In the genomic region with DNA sequence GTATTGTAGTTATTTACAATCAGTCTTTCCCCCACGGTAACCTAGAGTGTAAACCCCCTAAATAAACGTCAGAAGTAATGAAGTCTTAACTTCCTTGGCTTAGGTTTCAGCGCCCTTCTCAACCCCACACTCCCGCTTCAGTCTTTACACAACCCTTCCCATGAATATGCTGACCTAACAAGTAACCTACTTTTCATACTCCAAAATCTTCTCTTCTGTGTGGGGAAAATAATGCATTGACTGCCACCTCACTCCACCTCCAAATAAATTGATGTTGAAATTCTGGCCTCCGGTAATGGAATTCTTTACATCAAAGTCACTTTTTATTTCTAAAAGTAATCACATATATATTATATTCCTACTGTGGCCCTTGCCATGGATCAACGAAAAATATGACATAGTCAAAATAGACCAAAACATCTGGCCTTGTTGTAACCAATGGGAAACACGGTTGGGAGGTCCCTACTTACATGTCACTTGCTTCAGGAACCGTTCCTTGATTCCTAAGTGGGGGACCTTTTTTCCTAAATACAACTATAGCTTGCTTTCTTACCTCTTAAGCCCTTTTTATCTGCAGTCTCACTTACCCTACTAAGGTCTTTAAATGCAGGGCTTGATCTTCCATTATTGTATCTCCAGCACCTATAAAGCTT, we compare ENCODE assay signal across 8 cellular contexts. TPM values are rescaled to one million over a fixed set of nuclear protein-coding genes. Genes with fewer than 3 reads are reported as not detected.
A peak's percentile ranks its signal among the peaks of the same experiment; 100 is the strongest.
DNase-seq lines count a peak whose midpoint lies in the region; ATAC-seq and TF ChIP-seq lines count a peak whose summit lies in the region.

No MANE protein-coding gene starts in this region.

- H3K4me3 ChIP-seq in AG04449 (ENCODE audit: low read depth, low read length) (peak overlapping the region; percentile 84), HCT116 (replicated peaks in 1 of 2; ENCODE audit: low read depth in 1 of 2, low read length in 2 of 2) (peak overlapping the region; percentile 82 to 91), kidney epithelial cell (ENCODE audit: low read depth, low read length) (peak overlapping the region; percentile 99), uterus (peak overlapping the region; percentile 76 to 94)

- no peak for ATAC-seq in HCT116
- ATAC-seq in GM18511 (IDR thresholded peaks at IDR 0.05; ENCODE audit: unreplicated experiment): no peak

- no peaks in the 10 kb centered on the region for H3K9me3 Mint-ChIP-seq in activated T-helper 1 cell treated with anti-CD3 and anti-CD28 coated beads, Interleukin-12 subunit alpha, Interleukin-12 subunit beta, Interleukin-2, Interleukin-4 antibody, amounts not matched to agents 30 ng/mL and 10 ng/mL and 1 ng/mL, durations not matched to agents 14 hours and 24 hours and 36 hours

- peaks cover 73% of the 10 kb centered on the region for H3K4me1 Mint-ChIP-seq in activated T-helper 1 cell treated with anti-CD3 and anti-CD28 coated beads, Interleukin-12 subunit alpha, Interleukin-12 subunit beta, Interleukin-2, Interleukin-4 antibody, amounts not matched to agents 30 ng/mL and 10 ng/mL and 1 ng/mL, durations not matched to agents 14 hours and 24 hours and 36 hours (ENCODE audit: low read depth)

- no peak for TF ChIP-seq POLR2A in HCT116 (IDR thresholded peaks at IDR 0.05; ENCODE audit: borderline replicate concordance, extremely low read depth, insufficient read depth, insufficient read length)
- no peak for TF ChIP-seq POLR2A in uterus (IDR thresholded peaks at IDR 0.05)

- peak overlapping the region; percentile 78 for H3K27ac Mint-ChIP-seq in activated T-helper 1 cell treated with anti-CD3 and anti-CD28 coated beads, Interleukin-12 subunit alpha, Interleukin-12 subunit beta, Interleukin-2, Interleukin-4 antibody, amounts not matched to agents 30 ng/mL and 10 ng/mL and 1 ng/mL, durations not matched to agents 14 hours and 24 hours and 36 hours

- H2AFZ ChIP-seq in HCT116 (ENCODE audit: low read depth, low read length, poor library complexity, severe bottlenecking): no peak overlapping the region

- H4K20me1 ChIP-seq in HCT116 (ENCODE audit: insufficient read depth): no peaks in the 10 kb centered on the region; the same call in 1 of the 2 replicates

- peaks cover 2% of the 10 kb centered on the region for H3K36me3 Mint-ChIP-seq in activated T-helper 1 cell treated with anti-CD3 and anti-CD28 coated beads, Interleukin-12 subunit alpha, Interleukin-12 subunit beta, Interleukin-2, Interleukin-4 antibody, amounts not matched to agents 30 ng/mL and 10 ng/mL and 1 ng/mL, durations not matched to agents 14 hours and 24 hours and 36 hours (ENCODE audit: low read depth)

- peak overlapping the region; percentile 83 for H3K9ac ChIP-seq in HCT116 (ENCODE audit: low read length)

- no peaks in the 10 kb centered on the region for H3K36me3 ChIP-seq in HCT116 (ENCODE audit: control insufficient read depth in 1 of 2, insufficient read depth in 2 of 2, low read length in 2 of 2)
- no peaks in the 10 kb centered on the region for H3K36me3 ChIP-seq in kidney epithelial cell (ENCODE audit: control insufficient read depth, insufficient read depth, low read length)
- H3K36me3 ChIP-seq in uterus: no peaks in the 10 kb centered on the region

- peak overlapping the region; percentile 95 for H3K27ac ChIP-seq in HCT116 (ENCODE audit: low read depth, low read length)
- peak overlapping the region in 1 of 2 donors; percentile 95 for H3K27ac ChIP-seq in uterus

- RAD21 ChIA-PET in HCT116 (lab: Charles Lee; ENCODE audit: low non-redundant PET in 1 of 2, low total read pairs in 2 of 2, uncharacterized antibody in 2 of 2, unreplicated experiment in 2 of 2): no interaction called here

- intact Hi-C loops in HCT116 (cut with micrococcal nuclease): loop anchor here (5.0 kb wide), 1 partner anchor 122 kb away; a partner anchor contains a TSS
- intact Hi-C loops in activated T-helper 1 cell treated with anti-CD3 and anti-CD28 coated beads, Interleukin-12 subunit alpha, Interleukin-12 subunit beta, Interleukin-2, Interleukin-4 antibody, amounts not matched to agents 30 ng/mL and 10 ng/mL and 1 ng/mL, durations not matched to agents 14 hours and 24 hours and 36 hours (cut with micrococcal nuclease): loop anchor here (2.0 to 10.0 kb wide), 3 partner anchors 36 to 1592 kb away; a partner anchor contains a TSS
- intact Hi-C loops in uterus (cut with DNase I; ENCODE audit: low total_unique reads): no loop called here

- peak overlapping the region; percentile 86 for H3K4me3 Mint-ChIP-seq in activated T-helper 1 cell treated with anti-CD3 and anti-CD28 coated beads, Interleukin-12 subunit alpha, Interleukin-12 subunit beta, Interleukin-2, Interleukin-4 antibody, amounts not matched to agents 30 ng/mL and 10 ng/mL and 1 ng/mL, durations not matched to agents 14 hours and 24 hours and 36 hours

- no peak for TF ChIP-seq CTCF in AG04449 (IDR thresholded peaks at IDR 0.05; ENCODE audit: insufficient read depth, low read length, missing control alignments)
- no peak for TF ChIP-seq CTCF in HCT116 (IDR thresholded peaks at IDR 0.05 in 2 of 3, conservative IDR thresholded peaks at IDR 0.05 in 1 of 3; ENCODE audit: borderline replicate concordance in 1 of 3, insufficient read depth in 1 of 3, low read depth in 2 of 3, low read length in 2 of 3)
- TF ChIP-seq CTCF in kidney epithelial cell (IDR thresholded peaks at IDR 0.05; ENCODE audit: insufficient read depth, low read length, poor library complexity, severe bottlenecking): no peak
- no peak for TF ChIP-seq CTCF in uterus (IDR thresholded peaks at IDR 0.05)

- H3K9me2 ChIP-seq in HCT116 (ENCODE audit: insufficient read depth): no peaks in the 10 kb centered on the region

- POLR2A ChIA-PET in AG04449 (lab: Yijun Ruan, JAX): interaction anchor here (0.9 kb wide), 1 partner anchor 33 kb away, joined by 3 read pairs; no protein-coding TSS in a partner anchor
- POLR2A ChIA-PET in HCT116 (lab: Charles Lee): no interaction called here

- CTCF ChIA-PET in AG04449 (lab: Yijun Ruan, JAX) (interaction anchor here (1.1 kb wide), 1 partner anchor 35 kb away, joined by 4 read pairs; no protein-coding TSS in a partner anchor), HCT116 (lab: Charles Lee) (interaction anchor here (0.6 kb wide), 1 partner anchor 124 kb away, joined by 3 read pairs; a partner anchor contains a TSS)

- TF ChIP-seq RAD21 in HCT116 (IDR thresholded peaks at IDR 0.05; ENCODE audit: low read depth): no peak

- TSS peak; percentile 57 for BruUV-seq in HCT116 (replicated peaks; lab: Mats Ljungman, UMichigan)

- H3K4me2 ChIP-seq in HCT116 (ENCODE audit: low read length): peak overlapping the region; percentile 82

- peaks cover 8 to 23% of the 10 kb centered on the region in 2 experiments; a peak in 3 of 4 replicates for H3K4me1 ChIP-seq in HCT116 (ENCODE audit: control insufficient read depth in 1 of 2, insufficient read depth in 2 of 2, low read length in 2 of 2)
- H3K4me1 ChIP-seq in uterus: peaks cover 4 to 8% of the 10 kb centered on the region in 2 donors

- H3K27me3 ChIP-seq in HCT116 (ENCODE audit: insufficient read depth, low read length): no peaks in the 10 kb centered on the region
- H3K27me3 ChIP-seq in kidney epithelial cell (ENCODE audit: control insufficient read depth, insufficient read depth, low read length): no peaks in the 10 kb centered on the region
- no peaks in the 10 kb centered on the region for H3K27me3 ChIP-seq in uterus

- no peaks in the 10 kb centered on the region for H3K9me3 ChIP-seq in HCT116 (ENCODE audit: control insufficient read depth in 1 of 2, insufficient read depth in 1 of 2, low read depth in 1 of 2, low read length in 2 of 2)
- H3K9me3 ChIP-seq in uterus: no peaks in the 10 kb centered on the region

- DNase-seq in AG04449 (ENCODE audit: low read depth, low spot score) (no peak), HCT116 (ENCODE audit: low read depth, low spot score) (no peak), kidney epithelial cell (ENCODE audit: low read depth) (no peak), uterus (no peak), HuH-7.5 (ENCODE audit: low spot score) (no peak), germinal center (ENCODE audit: low spot score) (no peak)
- DNase-seq in activated T-helper 1 cell treated with anti-CD3 and anti-CD28 coated beads, Interleukin-12 subunit alpha, Interleukin-12 subunit beta, Interleukin-2, Interleukin-4 antibody, amounts not matched to agents 30 ng/mL and 10 ng/mL and 1 ng/mL, durations not matched to agents 14 hours and 24 hours and 36 hours (ENCODE audit: low spot score): no peak

- H3K27me3 Mint-ChIP-seq in activated T-helper 1 cell treated with anti-CD3 and anti-CD28 coated beads, Interleukin-12 subunit alpha, Interleukin-12 subunit beta, Interleukin-2, Interleukin-4 antibody, amounts not matched to agents 30 ng/mL and 10 ng/mL and 1 ng/mL, durations not matched to agents 14 hours and 24 hours and 36 hours (ENCODE audit: insufficient read depth): no peaks in the 10 kb centered on the region

- H3K79me2 ChIP-seq in HCT116 (ENCODE audit: insufficient read depth, low read length): peaks cover 91% of the 10 kb centered on the region

TF ChIP-seq in HCT116, 20 proteins besides CTCF, POLR2A, EP300 and RAD21 (continues in another document):
- TF ChIP-seq TCF7L2 (IDR thresholded peaks at IDR 0.05; ENCODE audit: borderline replicate concordance, extremely low read depth, insufficient read depth, insufficient read length) (no peak), JUND (IDR thresholded peaks at IDR 0.05) (no peak), SP1 (IDR thresholded peaks at IDR 0.05; ENCODE audit: low read depth) (no peak), SRF (IDR thresholded peaks at IDR 0.05; ENCODE audit: low read depth) (no peak), ELF1 (IDR thresholded peaks at IDR 0.05; ENCODE audit: borderline replicate concordance, low read depth) (no peak)
- TF ChIP-seq, protein P1, sequence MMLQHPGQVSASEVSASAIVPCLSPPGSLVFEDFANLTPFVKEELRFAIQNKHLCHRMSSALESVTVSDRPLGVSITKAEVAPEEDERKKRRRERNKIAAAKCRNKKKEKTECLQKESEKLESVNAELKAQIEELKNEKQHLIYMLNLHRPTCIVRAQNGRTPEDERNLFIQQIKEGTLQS (IDR thresholded peaks at IDR 0.05): no peak

RNA-seq across cellular contexts. Expression of a gene that starts 1.0 kb away (rescaled TPM):
- total RNA-seq in HCT116 (2021; ENCODE audit: unreplicated experiment) (19.7 TPM), kidney epithelial cell (8.9 and 9.1 TPM in 2 replicates), uterus (10 to 100 TPM in 1 of 4 donors, 1 to 10 TPM in 3; 4.7 to 21.6 (median 6.6) TPM)
- 7.4 and 7.8 TPM in 2 replicates for polyA plus RNA-seq in HCT116 (2012)
- 28.1 and 31.8 TPM in 2 replicates for total RNA-seq in activated T-helper 1 cell treated with anti-CD3 and anti-CD28 coated beads, Interleukin-12 subunit alpha, Interleukin-12 subunit beta, Interleukin-2, Interleukin-4 antibody, amounts not matched to agents 30 ng/mL and 10 ng/mL and 1 ng/mL, durations not matched to agents 14 hours and 24 hours and 36 hours

RNA-seq across cellular contexts. Expression of a gene that starts 1.3 kb away (rescaled TPM):
- 26.4 TPM for total RNA-seq in HCT116 (2021; ENCODE audit: unreplicated experiment)
- 6.1 and 10.1 TPM in 2 replicates for polyA plus RNA-seq in HCT116 (2012)
- total RNA-seq in activated T-helper 1 cell treated with anti-CD3 and anti-CD28 coated beads, Interleukin-12 subunit alpha, Interleukin-12 subunit beta, Interleukin-2, Interleukin-4 antibody, amounts not matched to agents 30 ng/mL and 10 ng/mL and 1 ng/mL, durations not matched to agents 14 hours and 24 hours and 36 hours: 27.8 and 31.0 TPM in 2 replicates
- total RNA-seq in kidney epithelial cell: 13.8 and 19.3 TPM in 2 replicates
- 10 to 100 TPM in 2 of 4 donors, 1 to 10 TPM in 2; 7.4 to 49.4 (median 15.5) TPM for total RNA-seq in uterus
